Comparison of ENCODE assay signal across 11 cellular contexts in the genomic region with DNA sequence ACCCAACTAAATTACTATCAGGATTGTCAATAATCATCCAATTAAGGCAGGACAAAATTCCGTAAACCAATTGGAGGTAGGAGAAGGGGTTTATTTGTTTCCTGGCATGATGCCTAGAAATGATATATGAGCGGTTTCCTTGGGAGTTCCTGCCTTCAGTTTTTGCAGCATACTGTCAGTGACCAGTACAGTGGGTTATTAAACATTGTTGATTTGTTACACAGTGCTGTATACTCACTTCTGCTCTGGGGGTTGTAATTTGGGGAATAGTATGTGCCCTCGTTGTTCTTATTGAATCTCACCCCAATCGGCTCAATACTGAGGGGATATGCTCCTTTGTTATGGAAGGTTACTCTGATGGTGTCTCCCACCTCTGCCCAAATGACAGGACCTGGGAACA. TPM values are rescaled to one million over a fixed set of nuclear protein-coding genes. Genes with fewer than 3 reads are reported as not detected.
DNase-seq lines count a peak whose midpoint lies in the region; ATAC-seq and TF ChIP-seq lines count a peak whose summit lies in the region.
"Had no signal": no experiment of that assay in that cellular context is flagged by ENCODE, and none has a peak within 500 bp of the region (broad histone marks: within the 10 kb centered on the region; RNA-seq: fewer than 3 reads in every experiment).

No MANE protein-coding gene starts in this region.

- no peak for TF ChIP-seq RAD21 in Ishikawa (IDR thresholded peaks at IDR 0.05; ENCODE audit: low read depth)

- no peaks in the 10 kb centered on the region for H3K36me3 ChIP-seq in CD4-positive, alpha-beta memory T cell (ENCODE audit: insufficient read depth, low read length)

- peaks cover 0 to 2% (median 0%) of the 10 kb centered on the region in 8 donors for H3K9me3 Mint-ChIP-seq in CD4-positive, alpha-beta memory T cell
- no peaks in the 10 kb centered on the region for H3K9me3 Mint-ChIP-seq in T-cell
- no peaks in the 10 kb centered on the region for H3K9me3 Mint-ChIP-seq in T-helper 2 cell treated with Interferon-gamma antibody and Interleukin-4, amounts not matched to agents 5 μg/mL and 100 μg/mL, for 36 hours
- H3K9me3 Mint-ChIP-seq: T-helper 1 cell treated with Interleukin-12 subunit alpha and Interleukin-12 subunit beta and Interleukin-4 antibody, amounts not matched to agents 30 μg/mL and 1 μg/mL, for 36 hours had no signal

- intact Hi-C loops in CD4-positive, alpha-beta memory T cell (cut with micrococcal nuclease): no loop called here

- H3K4me3 ChIP-seq in CD4-positive, alpha-beta memory T cell (ENCODE audit: low read length in 2 of 2): no peak overlapping the region

- peaks cover 0 to 7% (median 2%) of the 10 kb centered on the region in 4 donors for H3K4me1 Mint-ChIP-seq in CD4-positive, alpha-beta memory T cell
- H3K4me1 Mint-ChIP-seq in T-cell: peaks cover 1 to 12% (median 6%) of the 10 kb centered on the region in 3 donors
- peaks cover 11% of the 10 kb centered on the region for H3K4me1 Mint-ChIP-seq in T-helper 2 cell treated with Interferon-gamma antibody and Interleukin-4, amounts not matched to agents 5 μg/mL and 100 μg/mL, for 36 hours (ENCODE audit: low read depth)

- H3K4me3 Mint-ChIP-seq in CD4-positive, alpha-beta memory T cell: no peak overlapping the region
- H3K4me3 Mint-ChIP-seq in T-cell: no peak overlapping the region
- H3K4me3 Mint-ChIP-seq in T-helper 2 cell treated with Interferon-gamma antibody and Interleukin-4, amounts not matched to agents 5 μg/mL and 100 μg/mL, for 36 hours: no peak overlapping the region
- H3K4me3 Mint-ChIP-seq: T-helper 1 cell treated with Interleukin-12 subunit alpha and Interleukin-12 subunit beta and Interleukin-4 antibody, amounts not matched to agents 30 μg/mL and 1 μg/mL, for 36 hours had no signal

- CTCF ChIA-PET in CD4-positive, alpha-beta memory T cell (lab: Charles Lee; ENCODE audit: partially characterized antibody): no interaction called here
- CTCF ChIA-PET in T-cell (lab: Charles Lee): interaction anchor here in 1 of 2 donors (0.5 kb wide), 1 partner anchor 734 kb away, joined by 5 read pairs; no protein-coding TSS in a partner anchor

- DNase-seq in COLO668 (lab: John Stamatoyannopoulos, UW; ENCODE audit: unreplicated experiment): peak; percentile 1
- DNase-seq in NCI-H748 (lab: John Stamatoyannopoulos, UW; ENCODE audit: unreplicated experiment): peak; percentile 82
- peak; percentile 63 for DNase-seq in dermis blood vessel endothelial cell
- DNase-seq in CD4-positive, alpha-beta memory T cell: no peak
- DNase-seq in T-cell: no peak
- no peak for DNase-seq in T-helper 2 cell treated with Interferon-gamma antibody and Interleukin-4, amounts not matched to agents 5 μg/mL and 100 μg/mL, for 36 hours (ENCODE audit: low spot score)
- DNase-seq in AG08395 (ENCODE audit: low spot score): no peak
- DNase-seq: aorta; stimulated activated CD4-positive, alpha-beta T cell treated with anti-CD3 and anti-CD28 coated beads, Interleukin-15, amount 100 ng/mL, for 24 hours had no signal

- no peak for ATAC-seq in T-cell (replicated peaks in 1 of 4)

- H3K27ac ChIP-seq in CD4-positive, alpha-beta memory T cell (ENCODE audit: low read depth, low read length): no peak overlapping the region

- no peaks in the 10 kb centered on the region for H3K4me1 ChIP-seq in CD4-positive, alpha-beta memory T cell (ENCODE audit: insufficient read depth, low read length)

- POLR2A ChIA-PET in CD4-positive, alpha-beta memory T cell (lab: Charles Lee; ENCODE audit: partially characterized antibody): no interaction called here
- POLR2A ChIA-PET in T-cell (lab: Charles Lee): no interaction called here

- no peak for TF ChIP-seq EP300 in Ishikawa (IDR thresholded peaks at IDR 0.05; ENCODE audit: borderline replicate concordance)

- H3K27me3 Mint-ChIP-seq in CD4-positive, alpha-beta memory T cell: peaks cover 8 to 12% of the 10 kb centered on the region in 2 donors
- H3K27me3 Mint-ChIP-seq in T-cell: peaks cover 4 to 11% of the 10 kb centered on the region in 2 donors
- H3K27me3 Mint-ChIP-seq in T-helper 2 cell treated with Interferon-gamma antibody and Interleukin-4, amounts not matched to agents 5 μg/mL and 100 μg/mL, for 36 hours (ENCODE audit: low read depth): peaks cover 45% of the 10 kb centered on the region

- no peaks in the 10 kb centered on the region for H3K36me3 Mint-ChIP-seq in CD4-positive, alpha-beta memory T cell
- no peaks in the 10 kb centered on the region for H3K36me3 Mint-ChIP-seq in T-cell
- no peaks in the 10 kb centered on the region for H3K36me3 Mint-ChIP-seq in T-helper 2 cell treated with Interferon-gamma antibody and Interleukin-4, amounts not matched to agents 5 μg/mL and 100 μg/mL, for 36 hours (ENCODE audit: low read depth)

- H3K9me3 ChIP-seq in CD4-positive, alpha-beta memory T cell (ENCODE audit: control insufficient read depth in 1 of 2, low read length in 2 of 2): no peaks in the 10 kb centered on the region

- H3K27ac Mint-ChIP-seq in CD4-positive, alpha-beta memory T cell: no peak overlapping the region
- H3K27ac Mint-ChIP-seq in T-cell: no peak overlapping the region
- no peak overlapping the region for H3K27ac Mint-ChIP-seq in T-helper 2 cell treated with Interferon-gamma antibody and Interleukin-4, amounts not matched to agents 5 μg/mL and 100 μg/mL, for 36 hours
- H3K27ac Mint-ChIP-seq: T-helper 1 cell treated with Interleukin-12 subunit alpha and Interleukin-12 subunit beta and Interleukin-4 antibody, amounts not matched to agents 30 μg/mL and 1 μg/mL, for 36 hours had no signal

- H3K27me3 ChIP-seq in CD4-positive, alpha-beta memory T cell (ENCODE audit: insufficient read depth, low read length): no peaks in the 10 kb centered on the region

TF ChIP-seq in Ishikawa, 13 proteins besides CTCF, POLR2A, EP300 and RAD21:
- TF ChIP-seq REST (IDR thresholded peaks at IDR 0.05; ENCODE audit: low read depth) (no peak), NFIC (IDR thresholded peaks at IDR 0.05) (peak; percentile 56; the same call in 1 of the 2 replicates), TEAD4 (IDR thresholded peaks at IDR 0.05) (no peak), CREB1 (IDR thresholded peaks at IDR 0.05; ENCODE audit: low read depth) (no peak), ZBTB7A (IDR thresholded peaks at IDR 0.05; ENCODE audit: low read depth) (no peak)

RNA-seq across cellular contexts. Expression of gene CP, which starts 22.2 kb away (rescaled TPM):
- total RNA-seq in dermis blood vessel endothelial cell (0.70 and 1.0 TPM in 2 replicates), T-cell (1 to 10 TPM in 1 of 5 donors, under 1 TPM in 2, not detected in 2; 0.69 to 1.9 (median 0.73) TPM)
- not detected for total RNA-seq in CD4-positive, alpha-beta memory T cell
- polyA plus RNA-seq in CD4-positive, alpha-beta memory T cell: under 1 TPM in 1 of 2 donors, not detected in 1; 0.34 TPM

Comparison
In these comparisons a context has a peak if more than half of its experiments do, and no peak if none do; other contexts are left out.
1. DNase-seq: peak in COLO668 (single experiment), NCI-H748 (single experiment) and dermis blood vessel endothelial cell (single experiment); none in CD4-positive, alpha-beta memory T cell (0 of 5), T-cell (0 of 34), T-helper 2 cell treated with Interferon-gamma antibody and Interleukin-4, amounts not matched to agents 5 μg/mL and 100 μg/mL, for 36 hours (single experiment) and AG08395 (single experiment).